In genomic region chr4:105122334-105122733, GRCh38 we compare ENCODE assay signal across 1 cellular context.
TF ChIP-seq lines count a peak whose summit lies in the region.

No MANE protein-coding gene starts in this region.

TF ChIP-seq in H1, 55 proteins besides CTCF, POLR2A, EP300 and RAD21:
- peak; percentile 45; the same call in 1 of the 2 replicates for TF ChIP-seq YY1 (IDR thresholded peaks at IDR 0.05; ENCODE audit: low read depth, low read length)
- peak; percentile 59 for TF ChIP-seq CHD7 (IDR thresholded peaks at IDR 0.05; ENCODE audit: insufficient replicate concordance, low read length)
- TF ChIP-seq TEAD4 (IDR thresholded peaks at IDR 0.05; ENCODE audit: low read depth, low read length), result peak; percentile 98
- no peak for TF ChIP-seq NANOG (IDR thresholded peaks at IDR 0.05; ENCODE audit: insufficient read depth, low read depth, low read length, poor library complexity, severe bottlenecking)
- no peak for TF ChIP-seq HDAC6 (IDR thresholded peaks at IDR 0.05; ENCODE audit: low read depth, low read length)
